ENCODE assay signal across 13 cellular contexts in the genomic region with DNA sequence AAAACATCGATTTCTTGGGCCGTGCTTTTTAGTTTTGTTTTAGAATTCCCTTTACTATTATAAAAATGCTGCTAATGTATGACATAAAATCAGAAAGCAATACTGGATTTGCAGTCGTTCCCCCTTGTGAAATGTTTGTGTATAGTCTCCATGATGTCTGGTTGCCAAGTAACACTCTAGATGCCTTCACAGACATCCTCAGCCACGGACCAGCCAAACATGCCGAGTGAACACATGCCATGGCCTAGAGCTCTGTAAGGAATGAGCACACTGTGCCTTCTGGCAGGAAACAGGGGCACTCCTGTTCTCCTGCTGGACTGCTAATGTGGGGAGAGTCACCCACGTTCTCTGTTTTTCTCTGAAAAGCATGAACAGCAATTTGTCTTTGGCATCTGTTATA. TPM values are rescaled to one million over a fixed set of nuclear protein-coding genes. Genes with fewer than 3 reads are reported as not detected.
DNase-seq lines count a peak whose midpoint lies in the region; ATAC-seq, FAIRE-seq and TF ChIP-seq lines count a peak whose summit lies in the region.
"Not testable (repeated sequence)": the region's sequence is repeated elsewhere in the genome, so short reads cannot be mapped to it uniquely, and the experiment has no call there.
"Had no signal": no experiment of that assay in that cellular context is flagged by ENCODE, and none has a peak within 500 bp of the region (broad histone marks: within the 10 kb centered on the region; RNA-seq: fewer than 3 reads in every experiment).

No MANE protein-coding gene starts in this region.

- WGBS in esophagus muscularis mucosa = 33% methylated on average over 6 of the region's 6 CpGs
- WGBS in gastroesophageal sphincter (ENCODE audit: low coverage in 1 of 2), 2 donors = 15 to 33% methylated on average over 6 of the region's 6 CpGs
- WGBS in HepG2 (ENCODE audit: low lambda C conversion rate) = 30% methylated on average over 6 of the region's 6 CpGs

- in situ Hi-C loops in brain microvascular endothelial cell (cut with HindIII; ENCODE audit: low pct_ligation_motif_present, low sequenced_read_pairs); HepG2 (cut with HindIII; ENCODE audit: extremely low pct_ligation_motif_present, low pct_unique_long_range_greater_than_20kb): not testable (repeated sequence)

- CTCF ChIA-PET in RWPE1 (lab: Yijun Ruan, JAX); HepG2 (lab: Yijun Ruan, JAX; ENCODE audit: low intra/inter-chr PET ratio, low total read pairs): not testable (repeated sequence)

- H3K36me3 ChIP-seq in brain microvascular endothelial cell (replicated peaks); esophagus muscularis mucosa; gastroesophageal sphincter; HepG2 (replicated peaks in 1 of 2; ENCODE audit: control insufficient read depth in 1 of 2, insufficient read depth in 2 of 2, low read length in 2 of 2): not testable (repeated sequence)

- H3K27ac Mint-ChIP-seq in HFFc6 = peak overlapping the region; percentile 37; the same call in 1 of the 2 replicates

- not testable (repeated sequence) for H3K9me3 Mint-ChIP-seq in HFFc6

- DNase-seq in AG08396 (ENCODE audit: low spot score) = peak; percentile 71
- DNase-seq in HFFc6 = peak; percentile 76
- DNase-seq in RWPE1 (ENCODE audit: low spot score) = peak; percentile 22
- peak; percentile 45 for DNase-seq in brain microvascular endothelial cell
- DNase-seq in esophagus muscularis mucosa (ENCODE audit: extremely low spot score) = not testable (repeated sequence)
- DNase-seq in HepG2 (ENCODE audit: low spot score) = peak; percentile 54
- peak; percentile 36 for DNase-seq in skeletal muscle cell (ENCODE audit: low read depth)

- H3K4me3 Mint-ChIP-seq in HFFc6 = peak overlapping the region; percentile 58

- not testable (repeated sequence) for H3K27me3 Mint-ChIP-seq in HFFc6 (ENCODE audit: insufficient read depth)

- peak; percentile 72 for ATAC-seq in gastroesophageal sphincter
- peak; percentile 63 for ATAC-seq in HepG2

- POLR2A ChIA-PET in RWPE1 (lab: Yijun Ruan, JAX; ENCODE audit: low non-redundant PET); HepG2 (lab: Yijun Ruan, JAX): not testable (repeated sequence)

- H4K20me1 ChIP-seq in HepG2 (ENCODE audit: insufficient read depth, low read length) = not testable (repeated sequence)

- H2AFZ ChIP-seq in HepG2 (ENCODE audit: low read length) = not testable (repeated sequence)

- not testable (repeated sequence) for H3K79me2 ChIP-seq in HepG2 (ENCODE audit: insufficient read depth, low read length)

- TF ChIP-seq RAD21 in HepG2 (CRISPR knock-in tag; IDR thresholded peaks at IDR 0.05) = not testable (repeated sequence)

- intact Hi-C loops in esophagus muscularis mucosa (cut with DNase I); HepG2 (cut with micrococcal nuclease; ENCODE audit: unreplicated experiment): not testable (repeated sequence)

- not testable (repeated sequence) for BruUV-seq in HepG2 (replicated peaks; lab: Mats Ljungman, UMichigan)

- H3K4me3 ChIP-seq in brain microvascular endothelial cell (ENCODE audit: low read depth, low read length); esophagus muscularis mucosa; gastroesophageal sphincter; HepG2 (replicated peaks in 1 of 3; ENCODE audit: insufficient read depth in 1 of 3, low read depth in 2 of 3, low read length in 3 of 3); skeletal muscle cell (ENCODE audit: low read depth, low read length): not testable (repeated sequence)

- H3K27me3 ChIP-seq in brain microvascular endothelial cell (replicated peaks); esophagus muscularis mucosa; gastroesophageal sphincter: not testable (repeated sequence)
- peaks cover 0 to 11% of the 10 kb centered on the region in 2 experiments; a peak in 3 of 5 replicates for H3K27me3 ChIP-seq in HepG2 (ENCODE audit: control insufficient read depth in 1 of 2, insufficient read depth in 2 of 2, low read length in 2 of 2)

- H3K4me1 ChIP-seq in esophagus muscularis mucosa = peaks cover 7 to 42% (median 29%) of the 10 kb centered on the region in 4 donors
- peaks cover 0 to 24% (median 0%) of the 10 kb centered on the region in 3 donors for H3K4me1 ChIP-seq in gastroesophageal sphincter
- H3K4me1 ChIP-seq in HepG2 (ENCODE audit: insufficient read depth, low read length) = peaks cover 52% of the 10 kb centered on the region

- H3K36me3 Mint-ChIP-seq in HFFc6 (ENCODE audit: low read depth) = not testable (repeated sequence)

- not testable (repeated sequence) for H3K4me2 ChIP-seq in HepG2 (ENCODE audit: low read depth, low read length)

- not testable (repeated sequence) for FAIRE-seq in HepG2 (lab: Jason Lieb, UNC)

- not testable (repeated sequence) for TF ChIP-seq EP300 in esophagus muscularis mucosa (IDR thresholded peaks at IDR 0.05); gastroesophageal sphincter (IDR thresholded peaks at IDR 0.05); HepG2 (IDR thresholded peaks at IDR 0.05; ENCODE audit: low read depth in 2 of 2, low read length in 2 of 2); HepG2 (CRISPR knock-in tag; IDR thresholded peaks at IDR 0.05; ENCODE audit: borderline replicate concordance)

- not testable (repeated sequence) for TF ChIP-seq POLR2A in esophagus muscularis mucosa (IDR thresholded peaks at IDR 0.05; ENCODE audit: low read depth); gastroesophageal sphincter (IDR thresholded peaks at IDR 0.05); HepG2 (IDR thresholded peaks at IDR 0.05; ENCODE audit: insufficient read depth in 1 of 2, low read depth in 2 of 2, low read length in 2 of 2)

- not testable (repeated sequence) for H3K9me3 ChIP-seq in esophagus muscularis mucosa; gastroesophageal sphincter; HepG2 (ENCODE audit: low read length)

- not testable (repeated sequence) for H3K9ac ChIP-seq in HepG2 (ENCODE audit: insufficient read depth, low read depth, low read length)

- TF ChIP-seq CTCF in HFFc6 (IDR thresholded peaks at IDR 0.05); RWPE1 (conservative IDR thresholded peaks at IDR 0.05; ENCODE audit: low read depth); brain microvascular endothelial cell (IDR thresholded peaks at IDR 0.05; ENCODE audit: low read depth, low read length, missing control alignments); esophagus muscularis mucosa (IDR thresholded peaks at IDR 0.05); gastroesophageal sphincter (IDR thresholded peaks at IDR 0.05); HepG2 (CRISPR knock-in tag; IDR thresholded peaks at IDR 0.05): not testable (repeated sequence)

- H3K4me1 Mint-ChIP-seq in HFFc6 (ENCODE audit: low read depth) = peaks cover 21% of the 10 kb centered on the region

- H3K27ac ChIP-seq in RWPE1 (peak overlapping the region; percentile 56), esophagus muscularis mucosa (replicated peaks in 1 of 4) (peak overlapping the region; percentile 54 to 63 (median 57)), gastroesophageal sphincter (peak overlapping the region in 3 of 4 donors; percentile 45 to 59 (median 46))
- not testable (repeated sequence) for H3K27ac ChIP-seq in brain microvascular endothelial cell; HepG2 (ENCODE audit: extremely low read length, insufficient read depth, low read length)

RNA-seq across cellular contexts. Expression of a gene that starts 6.6 kb away (rescaled TPM):
- under 1 TPM in 2 of 6 experiments, not detected in 4; 0.05 TPM for total RNA-seq in HFFc6 (2021; fragmentation: NEBNext Ultra II Directional; extraction: Animal tissue kit (Norgen Biotek cat#: 25700))
- total RNA-seq in esophagus muscularis mucosa = 1 to 10 TPM in 1 of 4 donors, under 1 TPM in 3; 0.33 to 2.4 (median 0.90) TPM
- total RNA-seq in gastroesophageal sphincter = 1 to 10 TPM in 2 of 4 donors, under 1 TPM in 2; 0.62 to 3.2 (median 1.6) TPM
- total RNA-seq in HepG2 (2016; rRNA removed; fragmentation: Illumina TruSeq; extraction: Trizol) = 0.32 and 0.91 TPM in 2 replicates
- total RNA-seq in HepG2 (2016; cell fraction: cytosol; rRNA removed; fragmentation: Illumina TruSeq; extraction: Trizol; ENCODE audit: low read depth) = 0.09 and 0.20 TPM in 2 replicates
- total RNA-seq in HepG2 (2016; cell fraction: insoluble cytoplasmic fraction; rRNA removed; fragmentation: Illumina TruSeq; extraction: Trizol) = 0.61 and 1.1 TPM in 2 replicates
- total RNA-seq in HepG2 (2016; cell fraction: membrane; rRNA removed; fragmentation: Illumina TruSeq; extraction: Trizol) = 0.28 and 0.38 TPM in 2 replicates
- total RNA-seq in HepG2 (2016; cell fraction: nucleus; rRNA removed; fragmentation: Illumina TruSeq; extraction: Trizol) = 0.71 and 1.1 TPM in 2 replicates
- 0.18 and 0.25 TPM in 2 replicates for polyA plus RNA-seq in HepG2 (2011; rRNA removed)
- polyA plus RNA-seq in HepG2 (2011; cell fraction: cytosol; rRNA removed) = 0.10 and 0.28 TPM in 2 replicates
- 0.83 and 1.0 TPM in 2 replicates for polyA plus RNA-seq in HepG2 (2011; cell fraction: nucleus; rRNA removed)
- polyA plus RNA-seq in HepG2 (2012) = 0.11 and 0.16 TPM in 2 replicates
- 0.14 and 0.16 TPM in 2 replicates for polyA plus RNA-seq in HepG2 (2016; cell fraction: cytosol; fragmentation: Illumina TruSeq; extraction: Trizol; ENCODE audit: low read depth)
- 0.24 and 0.36 TPM in 2 replicates for polyA plus RNA-seq in HepG2 (2016; cell fraction: insoluble cytoplasmic fraction; fragmentation: Illumina TruSeq; extraction: Trizol; ENCODE audit: low read depth)
- polyA plus RNA-seq in HepG2 (2016; cell fraction: membrane; fragmentation: Illumina TruSeq; extraction: Trizol; ENCODE audit: low read depth) = 0.13 and 0.16 TPM in 2 replicates
- 1.00 and 1.2 TPM in 2 replicates for polyA plus RNA-seq in HepG2 (2016; cell fraction: nucleus; fragmentation: Illumina TruSeq; extraction: Trizol; ENCODE audit: insufficient read depth, low read depth)
- polyA minus RNA-seq in HepG2 (2011; rRNA and poly(A)+ RNA removed; ENCODE audit: low replicate concordance) = 0.58 and 2.4 TPM in 2 replicates
- polyA minus RNA-seq in HepG2 (2011; cell fraction: cytosol; rRNA and poly(A)+ RNA removed) = 0.40 and 0.62 TPM in 2 replicates
- polyA minus RNA-seq in HepG2 (2011; cell fraction: nucleus; rRNA and poly(A)+ RNA removed) = 0.13 and 0.50 TPM in 2 replicates
- total RNA-seq: naive thymus-derived CD8-positive, alpha-beta T cell had no signal
- polyA plus RNA-seq: naive thymus-derived CD8-positive, alpha-beta T cell had no signal

RNA-seq across cellular contexts. Expression of a gene that starts 34.1 kb away (rescaled TPM):
- not detected for total RNA-seq in HFFc6 (2021; fragmentation: NEBNext Ultra II Directional; extraction: Animal tissue kit (Norgen Biotek cat#: 25700))
- total RNA-seq in esophagus muscularis mucosa = not detected
- total RNA-seq in gastroesophageal sphincter = not detected
- total RNA-seq in HepG2 (2016; rRNA removed; fragmentation: Illumina TruSeq; extraction: Trizol) = not detected in 2 replicates
- total RNA-seq in HepG2 (2016; cell fraction: cytosol; rRNA removed; fragmentation: Illumina TruSeq; extraction: Trizol; ENCODE audit: low read depth) = not detected in 2 replicates
- total RNA-seq in HepG2 (2016; cell fraction: insoluble cytoplasmic fraction; rRNA removed; fragmentation: Illumina TruSeq; extraction: Trizol) = not detected in 2 replicates
- total RNA-seq in HepG2 (2016; cell fraction: membrane; rRNA removed; fragmentation: Illumina TruSeq; extraction: Trizol) = not detected in 2 replicates
- not detected in 2 replicates for total RNA-seq in HepG2 (2016; cell fraction: nucleus; rRNA removed; fragmentation: Illumina TruSeq; extraction: Trizol)
- 0.05 TPM in 1 of 2 replicates, not detected in the other for polyA plus RNA-seq in HepG2 (2011; rRNA removed)
- not detected in 2 replicates for polyA plus RNA-seq in HepG2 (2011; cell fraction: cytosol; rRNA removed)
- polyA plus RNA-seq in HepG2 (2011; cell fraction: nucleus; rRNA removed) = 0.05 TPM in 1 of 2 replicates, not detected in the other
- not detected in 2 replicates for polyA plus RNA-seq in HepG2 (2012)
- polyA plus RNA-seq in HepG2 (2016; cell fraction: cytosol; fragmentation: Illumina TruSeq; extraction: Trizol; ENCODE audit: low read depth) = not detected in 2 replicates
- polyA plus RNA-seq in HepG2 (2016; cell fraction: insoluble cytoplasmic fraction; fragmentation: Illumina TruSeq; extraction: Trizol; ENCODE audit: low read depth) = not detected in 2 replicates
- not detected in 2 replicates for polyA plus RNA-seq in HepG2 (2016; cell fraction: membrane; fragmentation: Illumina TruSeq; extraction: Trizol; ENCODE audit: low read depth)
- polyA plus RNA-seq in HepG2 (2016; cell fraction: nucleus; fragmentation: Illumina TruSeq; extraction: Trizol; ENCODE audit: insufficient read depth, low read depth) = 0.57 and 1.3 TPM in 2 replicates
- polyA minus RNA-seq in HepG2 (2011; rRNA and poly(A)+ RNA removed; ENCODE audit: low replicate concordance) = 0.30 TPM in 1 of 2 replicates, not detected in the other
- not detected in 2 replicates for polyA minus RNA-seq in HepG2 (2011; cell fraction: cytosol; rRNA and poly(A)+ RNA removed)
- polyA minus RNA-seq in HepG2 (2011; cell fraction: nucleus; rRNA and poly(A)+ RNA removed) = not detected in 2 replicates
- total RNA-seq: body of pancreas; esophagus mucosa; naive thymus-derived CD8-positive, alpha-beta T cell; pulmonary artery endothelial cell; smooth muscle cell had no signal
- polyA plus RNA-seq: naive thymus-derived CD8-positive, alpha-beta T cell; smooth muscle cell had no signal

RNA-seq across cellular contexts. Expression of a gene that starts 37.3 kb away (rescaled TPM):
- 10 to 100 TPM in 4 of 6 experiments, 1 to 10 TPM in 2; 8.2 to 11.7 (median 10.6) TPM for total RNA-seq in HFFc6 (2021; fragmentation: NEBNext Ultra II Directional; extraction: Animal tissue kit (Norgen Biotek cat#: 25700))
- total RNA-seq in esophagus muscularis mucosa (10 to 100 TPM; 11.2 to 18.3 (median 14.9) TPM), gastroesophageal sphincter (10 to 100 TPM in 3 of 4 donors, 1 to 10 TPM in 1; 9.8 to 21.8 (median 13.8) TPM), HepG2 (2016; rRNA removed; fragmentation: Illumina TruSeq; extraction: Trizol) (39.7 and 44.7 TPM in 2 replicates)
- total RNA-seq in HepG2 (2016; cell fraction: cytosol; rRNA removed; fragmentation: Illumina TruSeq; extraction: Trizol; ENCODE audit: low read depth) = 13.2 and 13.9 TPM in 2 replicates
- 42.1 TPM in 2 replicates for total RNA-seq in HepG2 (2016; cell fraction: insoluble cytoplasmic fraction; rRNA removed; fragmentation: Illumina TruSeq; extraction: Trizol)
- total RNA-seq in HepG2 (2016; cell fraction: membrane; rRNA removed; fragmentation: Illumina TruSeq; extraction: Trizol) = 39.0 and 42.0 TPM in 2 replicates
- 38.1 and 40.8 TPM in 2 replicates for total RNA-seq in HepG2 (2016; cell fraction: nucleus; rRNA removed; fragmentation: Illumina TruSeq; extraction: Trizol)
- 30.0 and 35.7 TPM in 2 replicates for polyA plus RNA-seq in HepG2 (2011; rRNA removed)
- polyA plus RNA-seq in HepG2 (2011; cell fraction: cytosol; rRNA removed) = 22.3 and 25.5 TPM in 2 replicates
- polyA plus RNA-seq in HepG2 (2011; cell fraction: nucleus; rRNA removed) = 15.4 and 19.7 TPM in 2 replicates
- polyA plus RNA-seq in HepG2 (2012) = 20.5 and 22.4 TPM in 2 replicates
- polyA plus RNA-seq in HepG2 (2016; cell fraction: cytosol; fragmentation: Illumina TruSeq; extraction: Trizol; ENCODE audit: low read depth) = 14.7 and 20.5 TPM in 2 replicates
- 25.5 and 29.3 TPM in 2 replicates for polyA plus RNA-seq in HepG2 (2016; cell fraction: insoluble cytoplasmic fraction; fragmentation: Illumina TruSeq; extraction: Trizol; ENCODE audit: low read depth)
- polyA plus RNA-seq in HepG2 (2016; cell fraction: membrane; fragmentation: Illumina TruSeq; extraction: Trizol; ENCODE audit: low read depth) = 22.1 and 26.6 TPM in 2 replicates
- 36.2 and 39.1 TPM in 2 replicates for polyA plus RNA-seq in HepG2 (2016; cell fraction: nucleus; fragmentation: Illumina TruSeq; extraction: Trizol; ENCODE audit: insufficient read depth, low read depth)
- polyA minus RNA-seq in HepG2 (2011; rRNA and poly(A)+ RNA removed; ENCODE audit: low replicate concordance) = 27.3 and 58.3 TPM in 2 replicates
- 23.2 and 32.2 TPM in 2 replicates for polyA minus RNA-seq in HepG2 (2011; cell fraction: cytosol; rRNA and poly(A)+ RNA removed)
- 27.4 and 43.9 TPM in 2 replicates for polyA minus RNA-seq in HepG2 (2011; cell fraction: nucleus; rRNA and poly(A)+ RNA removed)

RNA-seq across cellular contexts. Expression of a gene that starts 54.2 kb away (rescaled TPM):
- total RNA-seq in HFFc6 (2021; fragmentation: NEBNext Ultra II Directional; extraction: Animal tissue kit (Norgen Biotek cat#: 25700)) = 10 to 100 TPM in 3 of 6 experiments, 1 to 10 TPM in 3; 9.0 to 14.5 (median 10.0) TPM
- total RNA-seq in esophagus muscularis mucosa (10 to 100 TPM in 2 of 4 donors, 1 to 10 TPM in 2; 6.8 to 15.5 (median 10.5) TPM), gastroesophageal sphincter (10 to 100 TPM in 1 of 4 donors, 1 to 10 TPM in 3; 7.2 to 12.0 (median 9.3) TPM), HepG2 (2016; rRNA removed; fragmentation: Illumina TruSeq; extraction: Trizol) (2.3 and 3.5 TPM in 2 replicates)
- 0.40 and 0.62 TPM in 2 replicates for total RNA-seq in HepG2 (2016; cell fraction: cytosol; rRNA removed; fragmentation: Illumina TruSeq; extraction: Trizol; ENCODE audit: low read depth)
- 1.3 and 3.4 TPM in 2 replicates for total RNA-seq in HepG2 (2016; cell fraction: insoluble cytoplasmic fraction; rRNA removed; fragmentation: Illumina TruSeq; extraction: Trizol)
- 1.2 and 1.5 TPM in 2 replicates for total RNA-seq in HepG2 (2016; cell fraction: membrane; rRNA removed; fragmentation: Illumina TruSeq; extraction: Trizol)
- total RNA-seq in HepG2 (2016; cell fraction: nucleus; rRNA removed; fragmentation: Illumina TruSeq; extraction: Trizol) = 4.1 and 6.2 TPM in 2 replicates
- polyA plus RNA-seq in HepG2 (2011; rRNA removed) = 7.4 TPM in 2 replicates
- 11.5 and 13.9 TPM in 2 replicates for polyA plus RNA-seq in HepG2 (2011; cell fraction: cytosol; rRNA removed)
- 4.4 and 5.8 TPM in 2 replicates for polyA plus RNA-seq in HepG2 (2011; cell fraction: nucleus; rRNA removed)
- polyA plus RNA-seq in HepG2 (2012) = 2.3 and 2.7 TPM in 2 replicates
- polyA plus RNA-seq in HepG2 (2016; cell fraction: cytosol; fragmentation: Illumina TruSeq; extraction: Trizol; ENCODE audit: low read depth) = 0.32 TPM in 2 replicates
- polyA plus RNA-seq in HepG2 (2016; cell fraction: insoluble cytoplasmic fraction; fragmentation: Illumina TruSeq; extraction: Trizol; ENCODE audit: low read depth) = 1.7 and 2.3 TPM in 2 replicates
- 1.2 and 1.3 TPM in 2 replicates for polyA plus RNA-seq in HepG2 (2016; cell fraction: membrane; fragmentation: Illumina TruSeq; extraction: Trizol; ENCODE audit: low read depth)
- polyA plus RNA-seq in HepG2 (2016; cell fraction: nucleus; fragmentation: Illumina TruSeq; extraction: Trizol; ENCODE audit: insufficient read depth, low read depth) = 8.3 and 8.5 TPM in 2 replicates
- polyA minus RNA-seq in HepG2 (2011; rRNA and poly(A)+ RNA removed; ENCODE audit: low replicate concordance) = 19.5 and 53.3 TPM in 2 replicates
- polyA minus RNA-seq in HepG2 (2011; cell fraction: cytosol; rRNA and poly(A)+ RNA removed) = 5.1 and 7.1 TPM in 2 replicates
- polyA minus RNA-seq in HepG2 (2011; cell fraction: nucleus; rRNA and poly(A)+ RNA removed) = 2.4 and 2.6 TPM in 2 replicates
